8 cellular contexts compared by ENCODE assay signal in genomic region chr1:6246497-6247295, GRCh38. TPM values are rescaled to one million over a fixed set of nuclear protein-coding genes. Genes with fewer than 3 reads are reported as not detected.
A peak's percentile ranks its signal among the peaks of the same experiment; 100 is the strongest.
DNase-seq lines count a peak whose midpoint lies in the region; ATAC-seq, FAIRE-seq and TF ChIP-seq lines count a peak whose summit lies in the region.

No MANE protein-coding gene starts in this region.

- TF ChIP-seq CTCF in thoracic aorta (IDR thresholded peaks at IDR 0.05) = peak; percentile 99

- peak; percentile 53 for DNase-seq in GDM1 (lab: John Stamatoyannopoulos, UW)
- DNase-seq in KBM-7 = peak; percentile 80
- peak; percentile 36 for DNase-seq in SHP77 treated with DMSO at 0.1 percent for 48 hours (lab: John Stamatoyannopoulos, UW)
- DNase-seq in activated effector memory CD4-positive, alpha-beta T cell treated with anti-CD3 and anti-CD28 coated beads, Interleukin-2, amount 50 U/mL, for 16 hours = peak; percentile 93
- DNase-seq in frontal cortex (ENCODE audit: low spot score in 2 of 2) = peak; percentile 92 to 93
- peak; percentile 44 for DNase-seq in occipital lobe (lab: John Stamatoyannopoulos, UW)
- no peak for DNase-seq in thoracic aorta (ENCODE audit: low spot score)

- no peaks in the 10 kb centered on the region for H3K9me3 ChIP-seq in thoracic aorta

- no peak for FAIRE-seq in frontal cortex (lab: Jason Lieb, UNC)

- no peak overlapping the region for H3K4me3 ChIP-seq in thoracic aorta

- H3K36me3 ChIP-seq in thoracic aorta = no peaks in the 10 kb centered on the region

- ATAC-seq in thoracic aorta (ENCODE audit: insufficient number of reproducible peaks, low FRiP score, low read depth) (no peak), HG03571 (IDR thresholded peaks at IDR 0.05; ENCODE audit: unreplicated experiment) (no peak)

- peaks cover 30% of the 10 kb centered on the region for H3K27me3 ChIP-seq in thoracic aorta (replicated peaks; ENCODE audit: insufficient read depth)

- in situ Hi-C loops in KBM-7 (cut with MboI; ENCODE audit: low pct_unique_long_range_greater_than_20kb, low sequenced_read_pairs) = loop anchor here (10.0 kb wide), 1 partner anchor 158 kb away; no protein-coding TSS in a partner anchor

- peaks cover 6 to 11% of the 10 kb centered on the region in 2 donors for H3K4me1 ChIP-seq in thoracic aorta (ENCODE audit: control insufficient read depth in 1 of 2, low read depth in 2 of 2)

- no peak overlapping the region for H3K27ac ChIP-seq in thoracic aorta

RNA-seq across cellular contexts. Expression of gene HES3, which starts 2.7 kb away (rescaled TPM):
- total RNA-seq in frontal cortex = not detected
- not detected for total RNA-seq in occipital lobe
- total RNA-seq in thoracic aorta = not detected

RNA-seq across cellular contexts. Expression of gene ICMT, which starts 10.9 kb away (rescaled TPM):
- total RNA-seq in frontal cortex (21.6 TPM), occipital lobe (21.7 TPM), thoracic aorta (10 to 100 TPM; 65.3 to 90.0 TPM)

RNA-seq across cellular contexts. Expression of gene GPR153, which starts 14.2 kb away (rescaled TPM):
- total RNA-seq in frontal cortex = 22.0 TPM
- 25.3 TPM for total RNA-seq in occipital lobe
- 1 to 10 TPM; 4.6 to 4.7 TPM for total RNA-seq in thoracic aorta

RNA-seq across cellular contexts. Expression of gene RNF207, which starts 40.8 kb away (rescaled TPM):
- 4.5 TPM for total RNA-seq in frontal cortex
- total RNA-seq in occipital lobe = 8.7 TPM
- 10 to 100 TPM; 30.5 to 50.1 TPM for total RNA-seq in thoracic aorta

RNA-seq across cellular contexts. Expression of gene RPL22, which starts 47.3 kb away (rescaled TPM):
- 393 TPM for total RNA-seq in frontal cortex
- total RNA-seq in occipital lobe = 371 TPM
- total RNA-seq in thoracic aorta = 100 to 1,000 TPM in 1 of 2 donors, 10 to 100 TPM in 1; 80.4 to 130 TPM
